In genomic region chr19:1409204-1410005, GRCh38 we compare ENCODE assay signal across 1 cellular context.
TF ChIP-seq lines count a peak whose summit lies in the region.

No MANE protein-coding gene starts in this region.

TF ChIP-seq in HepG2, 621 proteins besides CTCF, POLR2A, EP300 and RAD21:
- TF ChIP-seq MATR3 (CRISPR knock-in tag; IDR thresholded peaks at IDR 0.05) (no peak), RBFOX2 (IDR thresholded peaks at IDR 0.05; ENCODE audit: low read depth, low read length) (0 out of 2 replicates have a peak, but pooled peaks have one; percentile 43), TAF15 (IDR thresholded peaks at IDR 0.05; ENCODE audit: low read depth, low read length, poor library complexity, severe bottlenecking) (no peak), CCAR2 (optimal IDR thresholded peaks at IDR 0.05; ENCODE audit: low read depth, low read length) (no peak), ZNF790 (CRISPR knock-in tag; IDR thresholded peaks at IDR 0.05; ENCODE audit: borderline replicate concordance) (no peak), SPEN (CRISPR knock-in tag; IDR thresholded peaks at IDR 0.05; ENCODE audit: low read depth) (no peak), MXD3 (CRISPR knock-in tag; IDR thresholded peaks at IDR 0.05) (0 out of 2 replicates have a peak, but pooled peaks have one; percentile 41), FOXP1 (IDR thresholded peaks at IDR 0.05) (no peak), FOXP1 (CRISPR knock-in tag; IDR thresholded peaks at IDR 0.05) (no peak), ZBTB33 (CRISPR knock-in tag; IDR thresholded peaks at IDR 0.05) (peak; percentile 78), ZNF44 (CRISPR knock-in tag; IDR thresholded peaks at IDR 0.05) (0 out of 2 replicates have a peak, but pooled peaks have one; percentile 1), ZNF749 (CRISPR knock-in tag; IDR thresholded peaks at IDR 0.05; ENCODE audit: borderline replicate concordance) (no peak), EEA1 (CRISPR knock-in tag; IDR thresholded peaks at IDR 0.05; ENCODE audit: borderline replicate concordance) (no peak), AKAP8 (CRISPR knock-in tag; IDR thresholded peaks at IDR 0.05) (peak; percentile 64; the same call in 1 of the 2 replicates), ZNF576 (CRISPR knock-in tag; IDR thresholded peaks at IDR 0.05) (0 out of 2 replicates have a peak, but pooled peaks have one; percentile 49), ZNF180 (CRISPR knock-in tag; IDR thresholded peaks at IDR 0.05; ENCODE audit: borderline replicate concordance, low read depth) (no peak), MED8 (CRISPR knock-in tag; IDR thresholded peaks at IDR 0.05; ENCODE audit: insufficient replicate concordance) (peak; percentile 39), SIN3A (IDR thresholded peaks at IDR 0.05; ENCODE audit: borderline replicate concordance, low read depth, low read length) (0 out of 2 replicates have a peak, but pooled peaks have one; percentile 6), ZBTB21 (CRISPR knock-in tag; IDR thresholded peaks at IDR 0.05) (no peak), ZNF564 (CRISPR knock-in tag; IDR thresholded peaks at IDR 0.05) (no peak; the same call in 1 of the 2 replicates), ZSCAN21 (CRISPR knock-in tag; IDR thresholded peaks at IDR 0.05; ENCODE audit: borderline replicate concordance) (peak; percentile 47; the same call in 1 of the 2 replicates), AGO2 (optimal IDR thresholded peaks at IDR 0.05; ENCODE audit: low read depth, low read length) (peak; percentile 80), FOXM1 (CRISPR knock-in tag; IDR thresholded peaks at IDR 0.05) (no peak), ZNF275 (CRISPR knock-in tag; IDR thresholded peaks at IDR 0.05; ENCODE audit: borderline replicate concordance) (no peak), HNF1B (CRISPR knock-in tag; IDR thresholded peaks at IDR 0.05) (0 out of 2 replicates have a peak, but pooled peaks have one; percentile 11), RNF219 (CRISPR knock-in tag; IDR thresholded peaks at IDR 0.05) (no peak), MAZ (IDR thresholded peaks at IDR 0.05; ENCODE audit: borderline replicate concordance, low read depth, low read length) (no peak), MAZ (CRISPR knock-in tag; IDR thresholded peaks at IDR 0.05; ENCODE audit: low read depth) (0 out of 2 replicates have a peak, but pooled peaks have one; percentile 34), TRAFD1 (CRISPR knock-in tag; IDR thresholded peaks at IDR 0.05; ENCODE audit: borderline replicate concordance) (no peak), MXD1 (CRISPR knock-in tag; IDR thresholded peaks at IDR 0.05) (peak; percentile 59; the same call in 1 of the 2 replicates)
